8 cellular contexts compared by ENCODE assay signal in genomic region chr20:62065669-62066338, GRCh38. TPM values are rescaled to one million over a fixed set of nuclear protein-coding genes. Genes with fewer than 3 reads are reported as not detected.
DNase-seq lines count a peak whose midpoint lies in the region; ATAC-seq and TF ChIP-seq lines count a peak whose summit lies in the region.

TSS of gene TAF4 (minus strand) at chr20:62065881. CDS start at chr20:62065810, 71 bp downstream.

- DNase-seq in DMS53 (lab: John Stamatoyannopoulos, UW) (peak; percentile 89), fibroblast of the conjunctiva (ENCODE audit: low read depth) (peak; percentile 30), stomach (peak; percentile 81)
- DNase-seq in Jurkat, Clone E6-1 (ENCODE audit: low read depth, low spot score): peak; percentile 47
- DNase-seq in activated effector memory CD4-positive, alpha-beta T cell treated with Interleukin-2 at 50 U/mL for 16 hours: peak; percentile 79

- ATAC-seq in GM21576 (IDR thresholded peaks at IDR 0.05; ENCODE audit: unreplicated experiment): peak; percentile 55

- H3K27ac ChIP-seq in neural cell (ENCODE audit: low read length) (peak within 1 kb of the TSS; percentile 89), stomach (peak within 1 kb of the TSS; percentile 90 to 95 (median 91))

- no peaks in the 10 kb centered on the region for H3F3A ChIP-seq in neural cell (ENCODE audit: insufficient read depth, low read length, poor library complexity, severe bottlenecking)

- WGBS in stomach, 5 donors: 0 to 1% (median 0%) methylated on average over 14 to 109 of the region's 117 CpGs

- TF ChIP-seq RAD21 in neural cell (conservative IDR thresholded peaks at IDR 0.05): peak; percentile 26

- peaks cover 19% of the 10 kb centered on the region for H4K20me1 ChIP-seq in neural cell (ENCODE audit: insufficient read depth)

- peaks cover 36% of the 10 kb centered on the region for H3K79me2 ChIP-seq in neural cell (replicated peaks; ENCODE audit: insufficient read depth, low read length)

- H3K4me2 ChIP-seq in neural cell (ENCODE audit: low read length): peak within 1 kb of the TSS; percentile 91

- H3K36me3 ChIP-seq in neural cell (ENCODE audit: insufficient read depth, low read length) (no peaks in the 10 kb centered on the region), stomach (no peaks in the 10 kb centered on the region)

- H3K9ac ChIP-seq in neural cell (ENCODE audit: low read length): peak within 1 kb of the TSS; percentile 85

- H2AFZ ChIP-seq in neural cell (ENCODE audit: low read depth, low read length): peak within 1 kb of the TSS; percentile 40

- TF ChIP-seq CTCF in neural cell (IDR thresholded peaks at IDR 0.05; ENCODE audit: poor library complexity, severe bottlenecking): no peak
- no peak for TF ChIP-seq CTCF in stomach (IDR thresholded peaks at IDR 0.05)

- no peaks in the 10 kb centered on the region for H3K9me2 ChIP-seq in neural cell (ENCODE audit: insufficient read depth, low read length)

- TF ChIP-seq POLR2A in Raji (IDR thresholded peaks at IDR 0.05; ENCODE audit: insufficient read depth, low read depth, low read length) (peak; percentile 78), stomach (IDR thresholded peaks at IDR 0.05) (no peak)

- no peak for TF ChIP-seq EP300 in neural cell (conservative IDR thresholded peaks at IDR 0.05; ENCODE audit: poor library complexity, severe bottlenecking)
- TF ChIP-seq EP300 in stomach (IDR thresholded peaks at IDR 0.05): no peak

- H3K9me3 ChIP-seq in neural cell (ENCODE audit: low read length) (no peaks in the 10 kb centered on the region), stomach (no peaks in the 10 kb centered on the region)

- H3K4me3 ChIP-seq in Jurkat, Clone E6-1 (ENCODE audit: low read length): peak within 1 kb of the TSS; percentile 66
- H3K4me3 ChIP-seq in neural cell (ENCODE audit: low read length) (peak within 1 kb of the TSS; percentile 79), stomach (peak within 1 kb of the TSS; percentile 65 to 79 (median 71))

- intact Hi-C loops in stomach (cut with DNase I; ENCODE audit: low total_unique reads): loop anchor here (5.0 kb wide), 2 partner anchors 71 to 336 kb away; no protein-coding TSS in a partner anchor

- H3K4me1 ChIP-seq in stomach: peaks cover 35 to 49% (median 41%) of the 10 kb centered on the region in 4 donors

- H3K27me3 ChIP-seq in neural cell (ENCODE audit: insufficient read depth, low read depth, low read length): no peaks in the 10 kb centered on the region
- no peaks in the 10 kb centered on the region for H3K27me3 ChIP-seq in stomach

TF ChIP-seq in neural cell, 6 proteins besides CTCF, POLR2A, EP300 and RAD21:
- no peak for TF ChIP-seq SMC3 (conservative IDR thresholded peaks at IDR 0.05; ENCODE audit: poor library complexity)
- peak; percentile 59 for TF ChIP-seq MXI1 (conservative IDR thresholded peaks at IDR 0.05; ENCODE audit: poor library complexity, severe bottlenecking)
- no peak for TF ChIP-seq EZH2 (IDR thresholded peaks at IDR 0.05; ENCODE audit: borderline replicate concordance, insufficient read depth, low read length, poor library complexity, severe bottlenecking)
- TF ChIP-seq POLR2AphosphoS5 (IDR thresholded peaks at IDR 0.05): peak; percentile 78
- peak; percentile 81 for TF ChIP-seq TAF1 (IDR thresholded peaks at IDR 0.05; ENCODE audit: low read depth)
- peak; percentile 83 for TF ChIP-seq REST (IDR thresholded peaks at IDR 0.05; ENCODE audit: borderline replicate concordance)

RNA-seq across cellular contexts. Expression of gene TAF4, which starts in this region (rescaled TPM):
- 29.5 TPM for polyA plus RNA-seq in Jurkat, Clone E6-1 (2012; ENCODE audit: insufficient read depth, insufficient read length)
- 10.2 and 26.4 TPM in 2 replicates for polyA plus RNA-seq in neural cell
- polyA minus RNA-seq in neural cell: 16.6 and 17.3 TPM in 2 replicates
- total RNA-seq in stomach: 10 to 100 TPM in 4 of 5 donors, 1 to 10 TPM in 1; 9.5 to 33.9 (median 22.6) TPM
- polyA plus RNA-seq in stomach: 1 to 10 TPM; 3.2 to 4.3 (median 3.8) TPM

Comparison
In these comparisons a context has a peak if more than half of its experiments do, and no peak if none do; other contexts are left out.
1. Peak in every context shown above with its lines: DNase-seq, ATAC-seq, H3K4me3 ChIP-seq and H3K27ac ChIP-seq.
2. DNase-seq: peak in every context shown above with its lines; median percentile 89 in DMS53; 81 in stomach; 79 in activated effector memory CD4-positive, alpha-beta T cell treated with Interleukin-2 at 50 U/mL for 16 hours; 47 in Jurkat, Clone E6-1; 30 in fibroblast of the conjunctiva.